Comparison of ENCODE assay signal across 17 cellular contexts in the genomic region with DNA sequence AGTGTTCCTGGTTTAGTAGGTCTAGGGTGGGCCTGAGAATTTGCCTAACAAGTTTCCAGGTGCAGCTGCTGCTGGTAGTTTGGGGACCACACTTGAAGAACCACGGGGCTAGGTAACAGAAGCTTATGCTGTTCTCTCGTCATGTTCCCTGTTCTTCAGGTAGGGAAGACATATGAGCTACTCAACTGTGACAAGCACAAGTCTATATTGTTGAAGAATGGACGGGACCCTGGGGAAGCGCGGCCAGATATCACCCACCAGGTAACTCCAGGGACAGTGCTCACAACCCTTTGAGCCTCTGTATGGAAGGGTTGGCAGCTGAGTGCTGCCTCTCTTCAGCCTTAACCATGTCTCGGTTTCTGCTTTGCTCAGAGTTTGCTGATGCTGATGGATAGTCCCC. TPM values are rescaled to one million over a fixed set of nuclear protein-coding genes. Genes with fewer than 3 reads are reported as not detected.
DNase-seq lines count a peak whose midpoint lies in the region; ATAC-seq and TF ChIP-seq lines count a peak whose summit lies in the region.
"Had no signal": no experiment of that assay in that cellular context is flagged by ENCODE, and none has a peak within 500 bp of the region (broad histone marks: within the 10 kb centered on the region; RNA-seq: fewer than 3 reads in every experiment).

No MANE protein-coding gene starts in this region.

- H3K36me3 Mint-ChIP-seq in stimulated activated naive CD8-positive, alpha-beta T cell treated with anti-CD3 and anti-CD28 coated beads, Interleukin-15, Interleukin-2, amounts not matched to agents 100 ng/mL and 50 ng/mL, for 24 hours (ENCODE audit: low read depth), result peaks cover 87% of the 10 kb centered on the region

- no peaks in the 10 kb centered on the region for H3K9me3 Mint-ChIP-seq in stimulated activated naive CD8-positive, alpha-beta T cell treated with anti-CD3 and anti-CD28 coated beads, Interleukin-15, Interleukin-2, amounts not matched to agents 100 ng/mL and 50 ng/mL, for 24 hours
- H3K9me3 Mint-ChIP-seq in stimulated activated naive CD8-positive, alpha-beta T cell treated with anti-CD3 and anti-CD28 coated beads, Interleukin-15, amount 100 ng/mL, for 72 hours, result no peaks in the 10 kb centered on the region

- ATAC-seq in stimulated activated naive CD8-positive, alpha-beta T cell treated with anti-CD3 and anti-CD28 coated beads, Interleukin-15, amount 100 ng/mL, for 72 hours, result no peak
- ATAC-seq in HG02884 (IDR thresholded peaks at IDR 0.05; ENCODE audit: unreplicated experiment), result no peak
- no peak for ATAC-seq in omental fat pad (ENCODE audit: low FRiP score)

- no peak for DNase-seq in stimulated activated naive CD8-positive, alpha-beta T cell treated with anti-CD3 and anti-CD28 coated beads, Interleukin-15, amount 100 ng/mL, for 72 hours
- DNase-seq in islet precursor cell (peak; percentile 27), HCEC 1CT (no peak), omental fat pad (ENCODE audit: low spot score) (no peak)
- DNase-seq: NCI-H1417, NCI-H1930, NCI-H2171 treated with DMSO at 0.1 percent for 48 hours, NCI-H510A, NCI-H82, SIG-M5 had no signal

- peaks cover 39% of the 10 kb centered on the region for H3K4me1 Mint-ChIP-seq in stimulated activated naive CD8-positive, alpha-beta T cell treated with anti-CD3 and anti-CD28 coated beads, Interleukin-15, Interleukin-2, amounts not matched to agents 100 ng/mL and 50 ng/mL, for 24 hours (ENCODE audit: low read depth)
- H3K4me1 Mint-ChIP-seq in stimulated activated naive CD8-positive, alpha-beta T cell treated with anti-CD3 and anti-CD28 coated beads, Interleukin-15, amount 100 ng/mL, for 72 hours, result peaks cover 64% of the 10 kb centered on the region

- H3K27ac Mint-ChIP-seq in stimulated activated naive CD8-positive, alpha-beta T cell treated with anti-CD3 and anti-CD28 coated beads, Interleukin-15, Interleukin-2, amounts not matched to agents 100 ng/mL and 50 ng/mL, for 24 hours, result peak overlapping the region; percentile 100
- no peak overlapping the region for H3K27ac Mint-ChIP-seq in stimulated activated naive CD8-positive, alpha-beta T cell treated with anti-CD3 and anti-CD28 coated beads, Interleukin-15, amount 100 ng/mL, for 72 hours

- TF ChIP-seq CTCF in VCaP (conservative IDR thresholded peaks at IDR 0.05) (no peak), omental fat pad (IDR thresholded peaks at IDR 0.05) (no peak)

- H3K27me3 Mint-ChIP-seq in stimulated activated naive CD8-positive, alpha-beta T cell treated with anti-CD3 and anti-CD28 coated beads, Interleukin-15, Interleukin-2, amounts not matched to agents 100 ng/mL and 50 ng/mL, for 24 hours, result no peaks in the 10 kb centered on the region
- no peaks in the 10 kb centered on the region for H3K27me3 Mint-ChIP-seq in stimulated activated naive CD8-positive, alpha-beta T cell treated with anti-CD3 and anti-CD28 coated beads, Interleukin-15, amount 100 ng/mL, for 72 hours

- peak overlapping the region; percentile 37 for H3K4me3 Mint-ChIP-seq in stimulated activated naive CD8-positive, alpha-beta T cell treated with anti-CD3 and anti-CD28 coated beads, Interleukin-15, Interleukin-2, amounts not matched to agents 100 ng/mL and 50 ng/mL, for 24 hours
- H3K4me3 Mint-ChIP-seq in stimulated activated naive CD8-positive, alpha-beta T cell treated with anti-CD3 and anti-CD28 coated beads, Interleukin-15, amount 100 ng/mL, for 72 hours, result no peak overlapping the region

- H3K27ac ChIP-seq in VCaP, result 0 out of 2 replicates have a peak overlapping the region, but pooled peaks have one; percentile 5
- H3K27ac ChIP-seq: BLaER1 had no signal

RNA-seq across cellular contexts. Expression of gene EMG1, which starts 3.5 kb away (rescaled TPM):
- 10 to 100 TPM; 28.8 to 47.1 (median 30.8) TPM for total RNA-seq in omental fat pad

RNA-seq across cellular contexts. Expression of gene PHB2, which starts 3.7 kb away (rescaled TPM):
- 100 to 1,000 TPM; 173 to 218 (median 189) TPM for total RNA-seq in omental fat pad

RNA-seq across cellular contexts. Expression of gene PTPN6, which starts 23.0 kb away (rescaled TPM):
- total RNA-seq in omental fat pad, result 10 to 100 TPM; 19.8 to 42.3 (median 35.9) TPM
- total RNA-seq: Daoy, H4, LHCN-M2 had no signal

RNA-seq across cellular contexts. Expression of gene C12orf57, which starts 30.4 kb away (rescaled TPM):
- 100 to 1,000 TPM; 280 to 555 (median 413) TPM for total RNA-seq in omental fat pad

RNA-seq across cellular contexts. Expression of gene RNU7-1, which starts 30.6 kb away (rescaled TPM):
- not detected for total RNA-seq in omental fat pad
- total RNA-seq: Daoy, H4, LHCN-M2 had no signal
